ENCODE assay signal across 10 cellular contexts in genomic region chr16:2124694-2125444, GRCh38. TPM values are rescaled to one million over a fixed set of nuclear protein-coding genes. Genes with fewer than 3 reads are reported as not detected.
DNase-seq lines count a peak whose midpoint lies in the region; TF ChIP-seq lines count a peak whose summit lies in the region.
"Not testable (repeated sequence)": the region's sequence is repeated elsewhere in the genome, so short reads cannot be mapped to it uniquely, and the experiment has no call there.
"Had no signal": no experiment of that assay in that cellular context is flagged by ENCODE, and none has a peak within 500 bp of the region (broad histone marks: within the 10 kb centered on the region; RNA-seq: fewer than 3 reads in every experiment).

No MANE protein-coding gene starts in this region.

- not testable (repeated sequence) for H3K4me1 ChIP-seq in HEK293 (ENCODE audit: control insufficient read depth, insufficient read depth, low read length)
- H3K4me1 ChIP-seq in NT2/D1 (ENCODE audit: insufficient read depth, insufficient read length) (peaks cover 27% of the 10 kb centered on the region), esophagus squamous epithelium (peaks cover 50 to 93% (median 73%) of the 10 kb centered on the region in 3 donors), neural progenitor cell (peaks cover 11% of the 10 kb centered on the region)

- peaks cover 28% of the 10 kb centered on the region for H3K4me1 Mint-ChIP-seq in neural progenitor cell

- 4 to 14% methylated on average over 4 to 9 of the region's 37 CpGs for WGBS in esophagus squamous epithelium, 2 donors

- peak overlapping the region; percentile 39 for H3K4me3 ChIP-seq in AG09309 (ENCODE audit: control insufficient read depth, low read depth, low read length)
- peak overlapping the region; percentile 32 for H3K4me3 ChIP-seq in HEK293 (ENCODE audit: low read depth, low read length)
- H3K4me3 ChIP-seq in NT2/D1 (ENCODE audit: insufficient read length, low read depth), result peak overlapping the region; percentile 26
- peak overlapping the region in 3 of 4 donors; percentile 36 to 58 (median 38) for H3K4me3 ChIP-seq in esophagus squamous epithelium
- peak overlapping the region; percentile 24 for H3K4me3 ChIP-seq in neural progenitor cell

- peak overlapping the region; percentile 79 for H3K4me3 Mint-ChIP-seq in neural progenitor cell

- H3K27ac ChIP-seq in HEK293 (ENCODE audit: extremely low read depth, low read depth, low read length) (peak overlapping the region; percentile 91), esophagus squamous epithelium (peak overlapping the region; percentile 80 to 94 (median 94)), neural progenitor cell (peak overlapping the region; percentile 55)

- H3K9ac ChIP-seq in NT2/D1 (ENCODE audit: insufficient read length, low read depth), result peak overlapping the region; percentile 76
- not testable (repeated sequence) for H3K9ac ChIP-seq in neural progenitor cell

- not testable (repeated sequence) for H3K27me3 ChIP-seq in NT2/D1 (ENCODE audit: insufficient read depth, insufficient read length); esophagus squamous epithelium; neural progenitor cell

- CTCF ChIA-PET in HEK293 (lab: Yijun Ruan, JAX), result interaction anchor here (0.6 to 1.1 kb wide), 3 partner anchors 84 to 106 kb away, joined by 3 read pairs; no protein-coding TSS in a partner anchor

- H3K36me3 Mint-ChIP-seq in neural progenitor cell, result not testable (repeated sequence)

- not testable (repeated sequence) for H3F3A ChIP-seq in neural progenitor cell (ENCODE audit: low read depth)

- not testable (repeated sequence) for H3K9me3 Mint-ChIP-seq in neural progenitor cell

- peak overlapping the region; percentile 92 for H3K27ac Mint-ChIP-seq in neural progenitor cell

- H3K36me3 ChIP-seq in HEK293 (ENCODE audit: control insufficient read depth in 2 of 2, insufficient read depth in 1 of 2, low read length in 2 of 2); NT2/D1 (ENCODE audit: insufficient read depth, insufficient read length, low read length); esophagus squamous epithelium; neural progenitor cell: not testable (repeated sequence)

- not testable (repeated sequence) for H2AFZ ChIP-seq in neural progenitor cell (replicated peaks)

- peaks cover 44% of the 10 kb centered on the region for H3K79me2 ChIP-seq in neural progenitor cell (ENCODE audit: low read depth)

- DNase-seq in AG09309 (ENCODE audit: low read depth) (peak; percentile 24), NT2/D1 (ENCODE audit: low read depth, low spot score) (peak; percentile 38), astrocyte of the hippocampus (ENCODE audit: low read depth, low spot score) (peak; percentile 79), iPS-NIHi11 (ENCODE audit: low spot score) (peak; percentile 9), neural progenitor cell (ENCODE audit: low spot score) (peak; percentile 45), stromal cell of bone marrow (ENCODE audit: low read depth) (peak; percentile 54)
- DNase-seq in esophagus squamous epithelium (lab: John Stamatoyannopoulos, UW), result not testable (repeated sequence)

- POLR2A ChIA-PET in HEK293 (lab: Yijun Ruan, JAX), result interaction anchor here (0.6 to 2.3 kb wide), 2 partner anchors 30 to 81 kb away, joined by 5 to 12 read pairs; partner anchors contain the start of gene TRAF7

- H3K9me3 ChIP-seq in HEK293 (ENCODE audit: control insufficient read depth, insufficient read depth, low read depth, low read length); NT2/D1 (ENCODE audit: insufficient read depth, low read length); esophagus squamous epithelium; neural progenitor cell (ENCODE audit: low read depth): not testable (repeated sequence)

- TF ChIP-seq CTCF in AG09309 (IDR thresholded peaks at IDR 0.05; ENCODE audit: control insufficient read depth, insufficient read depth, low read depth, low read length, missing control alignments); HEK293 (tag by site-specific recombination; IDR thresholded peaks at IDR 0.05); esophagus squamous epithelium (IDR thresholded peaks at IDR 0.05); neural progenitor cell (IDR thresholded peaks at IDR 0.05): not testable (repeated sequence)

- intact Hi-C loops in esophagus squamous epithelium (cut with DNase I), result not testable (repeated sequence)

- H4K20me1 ChIP-seq in neural progenitor cell (ENCODE audit: low read depth), result peaks cover 27% of the 10 kb centered on the region

- peak in 1 of 4 donors; percentile 22 for TF ChIP-seq POLR2A in esophagus squamous epithelium (IDR thresholded peaks at IDR 0.05)

- peak overlapping the region; percentile 70 for H3K4me2 ChIP-seq in neural progenitor cell

- not testable (repeated sequence) for H3K27me3 Mint-ChIP-seq in neural progenitor cell (ENCODE audit: insufficient read depth, low read depth)

TF ChIP-seq in HEK293, 187 proteins besides CTCF, POLR2A, EP300 and RAD21 (continues in another document):
- TF ChIP-seq ZNF449 (tag by site-specific recombination; IDR thresholded peaks at IDR 0.05), result 0 out of 2 replicates have a peak, but pooled peaks have one; percentile 17
- TF ChIP-seq KLF10 (tag by site-specific recombination; IDR thresholded peaks at IDR 0.05), result 0 out of 2 replicates have a peak, but pooled peaks have one; percentile 36
- peak; percentile 98 for TF ChIP-seq HIC1 (tag by site-specific recombination; IDR thresholded peaks at IDR 0.05)
- peak; percentile 86 for TF ChIP-seq ATF2 (tag by site-specific recombination; IDR thresholded peaks at IDR 0.05; ENCODE audit: low read depth)
- TF ChIP-seq ZNF366 (tag by site-specific recombination; conservative IDR thresholded peaks at IDR 0.05), result 0 out of 2 replicates have a peak, but pooled peaks have one; percentile 20
- TF ChIP-seq SP7 (tag by site-specific recombination; IDR thresholded peaks at IDR 0.05), result 0 out of 2 replicates have a peak, but pooled peaks have one; percentile 46
- peak; percentile 61 for TF ChIP-seq ZNF394 (tag by site-specific recombination; IDR thresholded peaks at IDR 0.05; ENCODE audit: borderline replicate concordance)
- TF ChIP-seq ZSCAN30 (tag by site-specific recombination; IDR thresholded peaks at IDR 0.05), result peak; percentile 26; the same call in 1 of the 2 replicates

RNA-seq across cellular contexts. Expression of gene PKD1, which starts 10.8 kb away (rescaled TPM):
- total RNA-seq in esophagus squamous epithelium, result 100 to 1,000 TPM in 1 of 4 donors, 10 to 100 TPM in 3; 34.1 to 123 (median 64.1) TPM
- 16.9 and 73.4 TPM in 2 replicates for total RNA-seq in neural progenitor cell (ENCODE audit: low replicate concordance)

RNA-seq across cellular contexts. Expression of gene RAB26, which starts 23.6 kb away (rescaled TPM):
- total RNA-seq in esophagus squamous epithelium (1 to 10 TPM in 2 of 4 donors, under 1 TPM in 2; 0.26 to 4.2 (median 0.99) TPM), neural progenitor cell (ENCODE audit: low replicate concordance) (2.1 and 4.4 TPM in 2 replicates)
- total RNA-seq: CD4-positive, alpha-beta T cell; naive thymus-derived CD8-positive, alpha-beta T cell had no signal

RNA-seq across cellular contexts. Expression of gene TRAF7, which starts 30.7 kb away (rescaled TPM):
- total RNA-seq in esophagus squamous epithelium (10 to 100 TPM; 46.9 to 79.6 (median 73.2) TPM), neural progenitor cell (ENCODE audit: low replicate concordance) (24.1 and 63.6 TPM in 2 replicates)
